In genomic region chr6:139881728-139882211, GRCh38 we compare ENCODE assay signal across 9 cellular contexts.
A peak's percentile ranks its signal among the peaks of the same experiment; 100 is the strongest.
DNase-seq lines count a peak whose midpoint lies in the region; FAIRE-seq and TF ChIP-seq lines count a peak whose summit lies in the region.
"Had no signal": no experiment of that assay in that cellular context is flagged by ENCODE, and none has a peak within 500 bp of the region (broad histone marks: within the 10 kb centered on the region; RNA-seq: fewer than 3 reads in every experiment).

No MANE protein-coding gene starts in this region.

- H3K27ac ChIP-seq in A673 (ENCODE audit: low read depth, low read length, poor library complexity, severe bottlenecking) (peak overlapping the region; percentile 79), SK-N-MC (peak overlapping the region; percentile 85), neural progenitor cell (no peak overlapping the region)

- H3K4me3 Mint-ChIP-seq in neural progenitor cell: no peak overlapping the region

- H3K79me2 ChIP-seq in neural progenitor cell (ENCODE audit: low read depth): no peaks in the 10 kb centered on the region

- peaks cover 60% of the 10 kb centered on the region for H3K4me1 Mint-ChIP-seq in neural progenitor cell

- FAIRE-seq in H54 (lab: Jason Lieb, UNC): no peak

- CTCF ChIA-PET in A673 (lab: Charles Lee): no interaction called here

- peaks cover 36% of the 10 kb centered on the region for H3K4me1 ChIP-seq in A673 (ENCODE audit: insufficient read depth, low read length, poor library complexity, severe bottlenecking)
- H3K4me1 ChIP-seq in neural progenitor cell: peaks cover 64% of the 10 kb centered on the region

- H3K27me3 ChIP-seq in A673 (replicated peaks; ENCODE audit: insufficient read depth, low read depth, low read length, poor library complexity) (no peaks in the 10 kb centered on the region), neural progenitor cell (no peaks in the 10 kb centered on the region)

- H3K36me3 ChIP-seq in A673 (ENCODE audit: insufficient read depth, low read length, poor library complexity, severe bottlenecking) (no peaks in the 10 kb centered on the region), SK-N-MC (ENCODE audit: insufficient read depth, low read length) (no peaks in the 10 kb centered on the region), neural progenitor cell (no peaks in the 10 kb centered on the region)

- H3K27me3 Mint-ChIP-seq in neural progenitor cell (ENCODE audit: insufficient read depth, low read depth): peaks cover 6% of the 10 kb centered on the region

- TF ChIP-seq POLR2A in H54 (IDR thresholded peaks at IDR 0.05; ENCODE audit: low read depth, low read length): no peak

- no peak overlapping the region for H2AFZ ChIP-seq in neural progenitor cell (replicated peaks)

- in situ Hi-C loops in G401 (cut with HindIII; ENCODE audit: low sequenced_read_pairs): no loop called here

- H4K20me1 ChIP-seq in neural progenitor cell (ENCODE audit: low read depth): no peaks in the 10 kb centered on the region

- H3F3A ChIP-seq in neural progenitor cell (ENCODE audit: low read depth): peaks cover 17% of the 10 kb centered on the region

- POLR2A ChIA-PET in A673 (lab: Charles Lee; ENCODE audit: low non-redundant PET): interaction anchor here (0.7 kb wide), 1 partner anchor 250 kb away, joined by 5 read pairs; no protein-coding TSS in a partner anchor

- H3K9me3 Mint-ChIP-seq in neural progenitor cell: peaks cover 11% of the 10 kb centered on the region

- BruUV-seq in A673 (replicated peaks; lab: Mats Ljungman, UMichigan): no TSS peak

- H3K4me3 ChIP-seq in A673 (ENCODE audit: low read depth, low read length, poor library complexity, severe bottlenecking) (no peak overlapping the region), SK-N-MC (no peak overlapping the region), fibroblast of mammary gland (ENCODE audit: control insufficient read depth, low read depth, low read length) (no peak overlapping the region), neural progenitor cell (no peak overlapping the region)
- H3K4me3 ChIP-seq: skin epidermis had no signal

- intact Hi-C loops in A673 (cut with micrococcal nuclease; ENCODE audit: unreplicated experiment): loop anchor here (5.0 kb wide), 2 partner anchors 101 to 561 kb away; no protein-coding TSS in a partner anchor

- TF ChIP-seq CTCF in A673 (conservative IDR thresholded peaks at IDR 0.05; ENCODE audit: low read depth, low read length) (peak; percentile 76), fibroblast of mammary gland (conservative IDR thresholded peaks at IDR 0.05; ENCODE audit: control insufficient read depth, insufficient read depth, low read depth, low read length) (peak; percentile 55), neural progenitor cell (IDR thresholded peaks at IDR 0.05) (peak; percentile 69)

- H3K9me3 ChIP-seq in A673 (ENCODE audit: low read depth, low read length, poor library complexity, severe bottlenecking) (no peaks in the 10 kb centered on the region), SK-N-MC (ENCODE audit: low read depth, low read length) (no peaks in the 10 kb centered on the region), neural progenitor cell (ENCODE audit: low read depth) (no peaks in the 10 kb centered on the region)

- H3K27ac Mint-ChIP-seq in neural progenitor cell: peak overlapping the region; percentile 51

- peaks cover 7% of the 10 kb centered on the region for H3K36me3 Mint-ChIP-seq in neural progenitor cell

- H3K9ac ChIP-seq in SK-N-MC (ENCODE audit: insufficient read length) (no peak overlapping the region), neural progenitor cell (no peak overlapping the region)

- peak overlapping the region; percentile 16 for H3K4me2 ChIP-seq in neural progenitor cell

- peak; percentile 79 for DNase-seq in A673 (ENCODE audit: low spot score)
- DNase-seq in G401 (ENCODE audit: low spot score): peak; percentile 61
- DNase-seq in H54 (ENCODE audit: insufficient read length, low spot score): peak; percentile 13
- peak; percentile 28 for DNase-seq in KG1 (lab: John Stamatoyannopoulos, UW)
- DNase-seq in SK-N-MC (ENCODE audit: low read depth, low spot score): no peak
- peak; percentile 55 for DNase-seq in fibroblast of mammary gland (ENCODE audit: low read depth)
- peak; percentile 42 for DNase-seq in neural progenitor cell (ENCODE audit: low spot score)
- no peak for DNase-seq in cerebellar nuclear complex (lab: John Stamatoyannopoulos, UW)

Comparison
In these comparisons a context has a peak if more than half of its experiments do, and no peak if none do; other contexts are left out.
1. DNase-seq: peak in A673 (single experiment), G401 (single experiment), H54 (single experiment), KG1 (single experiment), fibroblast of mammary gland (single experiment) and neural progenitor cell (single experiment); none in SK-N-MC (single experiment) and cerebellar nuclear complex (0 of 2).
2. Peak in every context shown above with its lines, with median percentiles within 50 percentile points of each other: CTCF ChIP-seq.